Comparison of ENCODE assay signal across 8 cellular contexts in genomic region chr18:77054606-77055428, GRCh38.
DNase-seq lines count a peak whose midpoint lies in the region; ATAC-seq and TF ChIP-seq lines count a peak whose summit lies in the region.

No MANE protein-coding gene starts in this region.

- WGBS in heart right ventricle, 2 donors: 28 to 35% methylated on average over 15 of the region's 15 CpGs

- peak overlapping the region; percentile 54 for H3K9ac ChIP-seq in rectal smooth muscle tissue (ENCODE audit: low read length)

- TF ChIP-seq POLR2A in vagina (IDR thresholded peaks at IDR 0.05): no peak

- TF ChIP-seq CTCF in heart right ventricle (IDR thresholded peaks at IDR 0.05) (peak in 8 of 9 donors; percentile 46 to 77 (median 64)), vagina (IDR thresholded peaks at IDR 0.05) (peak in 2 of 3 experiments; percentile 50 to 56)

- H3K4me3 ChIP-seq in heart right ventricle: peak overlapping the region in 1 of 10 donors; percentile 42
- peak overlapping the region; percentile 23 for H3K4me3 ChIP-seq in rectal smooth muscle tissue (ENCODE audit: low read length)
- H3K4me3 ChIP-seq in vagina: peak overlapping the region in 1 of 2 donors; percentile 7

- H3K27ac ChIP-seq in heart right ventricle (peak overlapping the region in 9 of 10 donors; percentile 54 to 98 (median 76)), rectal smooth muscle tissue (ENCODE audit: low read depth, low read length) (peak overlapping the region; percentile 66), vagina (peak overlapping the region; percentile 85)

- intact Hi-C loops in heart right ventricle (cut with DNase I): loop anchor here in 9 of 10 donors (2.0 to 10.0 kb wide), 6 partner anchors 48 to 157 kb away; partner anchors contain the start of gene MBP (in 3 of the 9)
- intact Hi-C loops in vagina (cut with DNase I): no loop called here

- peaks cover 0 to 4% (median 0%) of the 10 kb centered on the region in 9 donors for H3K36me3 ChIP-seq in heart right ventricle
- no peaks in the 10 kb centered on the region for H3K36me3 ChIP-seq in rectal smooth muscle tissue (ENCODE audit: control insufficient read depth, insufficient read depth, low read length)
- no peaks in the 10 kb centered on the region for H3K36me3 ChIP-seq in vagina

- H3K27me3 ChIP-seq in heart right ventricle: no peaks in the 10 kb centered on the region
- H3K27me3 ChIP-seq in rectal smooth muscle tissue (ENCODE audit: control insufficient read depth, insufficient read depth, low read length): no peaks in the 10 kb centered on the region
- no peaks in the 10 kb centered on the region for H3K27me3 ChIP-seq in vagina

- H3K4me1 ChIP-seq in heart right ventricle (peaks cover 15 to 93% (median 52%) of the 10 kb centered on the region in 9 donors), rectal smooth muscle tissue (ENCODE audit: control insufficient read depth, insufficient read depth, low read length) (peaks cover 5% of the 10 kb centered on the region), vagina (peaks cover 63% of the 10 kb centered on the region)

- no peaks in the 10 kb centered on the region for H3K9me3 ChIP-seq in heart right ventricle
- H3K9me3 ChIP-seq in vagina: no peaks in the 10 kb centered on the region

- ATAC-seq in GM21619 (IDR thresholded peaks at IDR 0.05; ENCODE audit: unreplicated experiment) (peak; percentile 81), SK-N-SH treated with all-trans-retinoic acid at 6 μM for 48 hours (peak; percentile 97), heart right ventricle (peak; percentile 76 to 83 (median 81))

- DNase-seq in EH (ENCODE audit: low read depth): peak; percentile 93
- DNase-seq in KBM-7: peak; percentile 97
- DNase-seq in activated naive CD8-positive, alpha-beta T cell treated with anti-CD3 and anti-CD28 coated beads, Interleukin-2, amount 50 U/mL, for 16 hours (ENCODE audit: low read depth, low spot score): peak; percentile 34
- peak; percentile 80 to 81 for DNase-seq in heart right ventricle
- DNase-seq in vagina (ENCODE audit: extremely low spot score in 2 of 2): no peak

- in situ Hi-C loops in KBM-7 (cut with MboI; ENCODE audit: low pct_unique_long_range_greater_than_20kb, low sequenced_read_pairs): no loop called here

TF ChIP-seq in SK-N-SH treated with all-trans-retinoic acid at 6 μM for 48 hours, 23 proteins besides CTCF, POLR2A, EP300 and RAD21:
- TF ChIP-seq ZC3H10 (CRISPR knock-in tag; IDR thresholded peaks at IDR 0.05): no peak

Comparison
In these comparisons a context has a peak if more than half of its experiments do, and no peak if none do; other contexts are left out.
1. DNase-seq: peak in EH (single experiment), KBM-7 (single experiment), activated naive CD8-positive, alpha-beta T cell treated with anti-CD3 and anti-CD28 coated beads, Interleukin-2, amount 50 U/mL, for 16 hours (single experiment) and heart right ventricle (2 of 2); none in vagina (0 of 2).
2. Peak in every context shown above with its lines, with median percentiles within 50 percentile points of each other: ATAC-seq and H3K27ac ChIP-seq.